Comparison of ENCODE assay signal across 10 cellular contexts in genomic region chr3:108006077-108006675, GRCh38.
A peak's percentile ranks its signal among the peaks of the same experiment; 100 is the strongest.
DNase-seq lines count a peak whose midpoint lies in the region; ATAC-seq and TF ChIP-seq lines count a peak whose summit lies in the region.
"Had no signal": no experiment of that assay in that cellular context is flagged by ENCODE, and none has a peak within 500 bp of the region (broad histone marks: within the 10 kb centered on the region; RNA-seq: fewer than 3 reads in every experiment).

No MANE protein-coding gene starts in this region.

- H4K20me1 ChIP-seq in BLaER1 (no peaks in the 10 kb centered on the region; the same call in 1 of the 2 replicates), PC-3 (ENCODE audit: low read length) (no peaks in the 10 kb centered on the region)

- BruUV-seq in PC-3 (replicated peaks; lab: Mats Ljungman, UMichigan): no TSS peak

- TF ChIP-seq CTCF in PC-3 (conservative IDR thresholded peaks at IDR 0.05; ENCODE audit: low read depth, low read length): 0 out of 2 replicates have a peak, but pooled peaks have one; percentile 17

- H3K79me2 ChIP-seq in PC-3 (ENCODE audit: low read length): no peaks in the 10 kb centered on the region

- peak; percentile 51 for DNase-seq in PC-3
- DNase-seq in erythroblast (lab: John Stamatoyannopoulos, UW): peak; percentile 71 to 90
- DNase-seq in myocyte (ENCODE audit: low read depth): peak; percentile 46
- no peak for DNase-seq in amygdala (lab: John Stamatoyannopoulos, UW)
- no peak for DNase-seq in NCI-H2171 treated with DMSO at 0.1 percent for 48 hours (lab: John Stamatoyannopoulos, UW)
- no peak for DNase-seq in cortex of kidney (lab: John Stamatoyannopoulos, UW)
- DNase-seq: CD4-positive, CD25-positive, alpha-beta regulatory T cell; NCI-H1930 had no signal

- H3K4me2 ChIP-seq in BLaER1 (peak overlapping the region; percentile 84), PC-3 (ENCODE audit: low read length) (peak overlapping the region; percentile 75)

- no peaks in the 10 kb centered on the region for H3K9me2 ChIP-seq in PC-3 (replicated peaks; ENCODE audit: low read length)

- H3K27me3 ChIP-seq in BLaER1 (no peaks in the 10 kb centered on the region), PC-3 (ENCODE audit: low read length) (no peaks in the 10 kb centered on the region)

- ATAC-seq in PC-3 (peak; percentile 60), GM19395 (IDR thresholded peaks at IDR 0.05; ENCODE audit: unreplicated experiment) (no peak)

- H3K4me3 ChIP-seq in BLaER1: no peak overlapping the region
- H3K4me3 ChIP-seq in PC-3 (ENCODE audit: low read length): peak overlapping the region; percentile 44; the same call in 1 of the 2 replicates

- POLR2A ChIA-PET in PC-3 (lab: Charles Lee; ENCODE audit: unreplicated experiment): no interaction called here

- peak overlapping the region; percentile 70 for H2AFZ ChIP-seq in PC-3 (ENCODE audit: low read length)

- H3K4me1 ChIP-seq in BLaER1: peaks cover 47% of the 10 kb centered on the region
- H3K4me1 ChIP-seq in PC-3 (ENCODE audit: insufficient read depth, low read length): peaks cover 23% of the 10 kb centered on the region

- TF ChIP-seq POLR2A in erythroblast (IDR thresholded peaks at IDR 0.05; ENCODE audit: low read length): no peak

- H3K36me3 ChIP-seq in BLaER1 (no peaks in the 10 kb centered on the region), PC-3 (ENCODE audit: low read depth, low read length) (no peaks in the 10 kb centered on the region)

- H3K9ac ChIP-seq in BLaER1 (no peak overlapping the region), PC-3 (ENCODE audit: low read length) (no peak overlapping the region)

- H3F3A ChIP-seq in PC-3 (ENCODE audit: low read length, unreplicated experiment): no peaks in the 10 kb centered on the region

- intact Hi-C loops in PC-3 (cut with micrococcal nuclease): no loop called here

- CTCF ChIA-PET in PC-3 (lab: Charles Lee): no interaction called here

- H3K9me3 ChIP-seq in BLaER1 (no peaks in the 10 kb centered on the region), PC-3 (ENCODE audit: low read length) (no peaks in the 10 kb centered on the region)

- no peak overlapping the region for H3K27ac ChIP-seq in BLaER1
- H3K27ac ChIP-seq in PC-3 (ENCODE audit: low read length): no peak overlapping the region

Comparison
In these comparisons a context has a peak if more than half of its experiments do, and no peak if none do; other contexts are left out.
1. DNase-seq: peak in PC-3 (single experiment), erythroblast (2 of 2) and myocyte (single experiment); none in amygdala (0 of 56), NCI-H2171 treated with DMSO at 0.1 percent for 48 hours (single experiment) and cortex of kidney (single experiment).